Comparison of ENCODE assay signal across 1 cellular context in the genomic region with DNA sequence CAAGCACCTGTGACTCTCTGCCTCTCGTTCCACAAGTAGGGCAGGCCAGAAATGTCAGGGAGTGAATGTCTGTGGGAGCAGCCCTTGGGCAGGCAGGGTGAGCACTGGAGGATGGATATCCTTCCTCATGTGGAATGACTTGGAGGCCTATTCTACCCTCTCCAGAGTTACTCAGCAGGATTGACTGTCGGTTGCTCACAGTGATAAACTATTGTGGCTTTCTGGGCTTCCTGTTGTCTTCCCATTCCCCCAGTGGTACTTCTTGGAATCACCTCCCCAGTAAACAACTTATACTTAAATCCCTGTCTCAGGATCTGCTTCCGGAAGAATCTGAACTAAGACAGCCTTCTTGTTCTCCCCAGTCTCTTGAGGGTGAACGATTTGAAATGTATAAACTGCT.
TF ChIP-seq lines count a peak whose summit lies in the region.

No MANE protein-coding gene starts in this region.

TF ChIP-seq in H1, 55 proteins besides CTCF, POLR2A, EP300 and RAD21 (continued from another document):
- TF ChIP-seq, protein P1, sequence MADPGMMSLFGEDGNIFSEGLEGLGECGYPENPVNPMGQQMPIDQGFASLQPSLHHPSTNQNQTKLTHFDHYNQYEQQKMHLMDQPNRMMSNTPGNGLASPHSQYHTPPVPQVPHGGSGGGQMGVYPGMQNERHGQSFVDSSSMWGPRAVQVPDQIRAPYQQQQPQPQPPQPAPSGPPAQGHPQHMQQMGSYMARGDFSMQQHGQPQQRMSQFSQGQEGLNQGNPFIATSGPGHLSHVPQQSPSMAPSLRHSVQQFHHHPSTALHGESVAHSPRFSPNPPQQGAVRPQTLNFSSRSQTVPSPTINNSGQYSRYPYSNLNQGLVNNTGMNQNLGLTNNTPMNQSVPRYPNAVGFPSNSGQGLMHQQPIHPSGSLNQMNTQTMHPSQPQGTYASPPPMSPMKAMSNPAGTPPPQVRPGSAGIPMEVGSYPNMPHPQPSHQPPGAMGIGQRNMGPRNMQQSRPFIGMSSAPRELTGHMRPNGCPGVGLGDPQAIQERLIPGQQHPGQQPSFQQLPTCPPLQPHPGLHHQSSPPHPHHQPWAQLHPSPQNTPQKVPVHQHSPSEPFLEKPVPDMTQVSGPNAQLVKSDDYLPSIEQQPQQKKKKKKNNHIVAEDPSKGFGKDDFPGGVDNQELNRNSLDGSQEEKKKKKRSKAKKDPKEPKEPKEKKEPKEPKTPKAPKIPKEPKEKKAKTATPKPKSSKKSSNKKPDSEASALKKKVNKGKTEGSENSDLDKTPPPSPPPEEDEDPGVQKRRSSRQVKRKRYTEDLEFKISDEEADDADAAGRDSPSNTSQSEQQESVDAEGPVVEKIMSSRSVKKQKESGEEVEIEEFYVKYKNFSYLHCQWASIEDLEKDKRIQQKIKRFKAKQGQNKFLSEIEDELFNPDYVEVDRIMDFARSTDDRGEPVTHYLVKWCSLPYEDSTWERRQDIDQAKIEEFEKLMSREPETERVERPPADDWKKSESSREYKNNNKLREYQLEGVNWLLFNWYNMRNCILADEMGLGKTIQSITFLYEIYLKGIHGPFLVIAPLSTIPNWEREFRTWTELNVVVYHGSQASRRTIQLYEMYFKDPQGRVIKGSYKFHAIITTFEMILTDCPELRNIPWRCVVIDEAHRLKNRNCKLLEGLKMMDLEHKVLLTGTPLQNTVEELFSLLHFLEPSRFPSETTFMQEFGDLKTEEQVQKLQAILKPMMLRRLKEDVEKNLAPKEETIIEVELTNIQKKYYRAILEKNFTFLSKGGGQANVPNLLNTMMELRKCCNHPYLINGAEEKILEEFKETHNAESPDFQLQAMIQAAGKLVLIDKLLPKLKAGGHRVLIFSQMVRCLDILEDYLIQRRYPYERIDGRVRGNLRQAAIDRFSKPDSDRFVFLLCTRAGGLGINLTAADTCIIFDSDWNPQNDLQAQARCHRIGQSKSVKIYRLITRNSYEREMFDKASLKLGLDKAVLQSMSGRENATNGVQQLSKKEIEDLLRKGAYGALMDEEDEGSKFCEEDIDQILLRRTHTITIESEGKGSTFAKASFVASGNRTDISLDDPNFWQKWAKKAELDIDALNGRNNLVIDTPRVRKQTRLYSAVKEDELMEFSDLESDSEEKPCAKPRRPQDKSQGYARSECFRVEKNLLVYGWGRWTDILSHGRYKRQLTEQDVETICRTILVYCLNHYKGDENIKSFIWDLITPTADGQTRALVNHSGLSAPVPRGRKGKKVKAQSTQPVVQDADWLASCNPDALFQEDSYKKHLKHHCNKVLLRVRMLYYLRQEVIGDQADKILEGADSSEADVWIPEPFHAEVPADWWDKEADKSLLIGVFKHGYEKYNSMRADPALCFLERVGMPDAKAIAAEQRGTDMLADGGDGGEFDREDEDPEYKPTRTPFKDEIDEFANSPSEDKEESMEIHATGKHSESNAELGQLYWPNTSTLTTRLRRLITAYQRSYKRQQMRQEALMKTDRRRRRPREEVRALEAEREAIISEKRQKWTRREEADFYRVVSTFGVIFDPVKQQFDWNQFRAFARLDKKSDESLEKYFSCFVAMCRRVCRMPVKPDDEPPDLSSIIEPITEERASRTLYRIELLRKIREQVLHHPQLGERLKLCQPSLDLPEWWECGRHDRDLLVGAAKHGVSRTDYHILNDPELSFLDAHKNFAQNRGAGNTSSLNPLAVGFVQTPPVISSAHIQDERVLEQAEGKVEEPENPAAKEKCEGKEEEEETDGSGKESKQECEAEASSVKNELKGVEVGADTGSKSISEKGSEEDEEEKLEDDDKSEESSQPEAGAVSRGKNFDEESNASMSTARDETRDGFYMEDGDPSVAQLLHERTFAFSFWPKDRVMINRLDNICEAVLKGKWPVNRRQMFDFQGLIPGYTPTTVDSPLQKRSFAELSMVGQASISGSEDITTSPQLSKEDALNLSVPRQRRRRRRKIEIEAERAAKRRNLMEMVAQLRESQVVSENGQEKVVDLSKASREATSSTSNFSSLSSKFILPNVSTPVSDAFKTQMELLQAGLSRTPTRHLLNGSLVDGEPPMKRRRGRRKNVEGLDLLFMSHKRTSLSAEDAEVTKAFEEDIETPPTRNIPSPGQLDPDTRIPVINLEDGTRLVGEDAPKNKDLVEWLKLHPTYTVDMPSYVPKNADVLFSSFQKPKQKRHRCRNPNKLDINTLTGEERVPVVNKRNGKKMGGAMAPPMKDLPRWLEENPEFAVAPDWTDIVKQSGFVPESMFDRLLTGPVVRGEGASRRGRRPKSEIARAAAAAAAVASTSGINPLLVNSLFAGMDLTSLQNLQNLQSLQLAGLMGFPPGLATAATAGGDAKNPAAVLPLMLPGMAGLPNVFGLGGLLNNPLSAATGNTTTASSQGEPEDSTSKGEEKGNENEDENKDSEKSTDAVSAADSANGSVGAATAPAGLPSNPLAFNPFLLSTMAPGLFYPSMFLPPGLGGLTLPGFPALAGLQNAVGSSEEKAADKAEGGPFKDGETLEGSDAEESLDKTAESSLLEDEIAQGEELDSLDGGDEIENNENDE (IDR thresholded peaks at IDR 0.05; ENCODE audit: insufficient replicate concordance, low read length) = no peak
- no peak for TF ChIP-seq CEBPB (IDR thresholded peaks at IDR 0.05; ENCODE audit: low read depth, low read length)
- no peak for TF ChIP-seq KDM5A (IDR thresholded peaks at IDR 0.05; ENCODE audit: low read length)
- TF ChIP-seq SRF (IDR thresholded peaks at IDR 0.05; ENCODE audit: low read depth, low read length) = no peak
- TF ChIP-seq EGR1 (IDR thresholded peaks at IDR 0.05; ENCODE audit: borderline replicate concordance, low read depth, low read length) = no peak
- no peak for TF ChIP-seq RNF2 (IDR thresholded peaks at IDR 0.05; ENCODE audit: borderline replicate concordance, low read depth, low read length, missing control alignments, poor library complexity, severe bottlenecking)
- TF ChIP-seq CREB1 (IDR thresholded peaks at IDR 0.05) = no peak
- no peak for TF ChIP-seq GTF2F1 (IDR thresholded peaks at IDR 0.05; ENCODE audit: borderline replicate concordance, low read depth, low read length)
